ENCODE assay signal across 10 cellular contexts in the genomic region with DNA sequence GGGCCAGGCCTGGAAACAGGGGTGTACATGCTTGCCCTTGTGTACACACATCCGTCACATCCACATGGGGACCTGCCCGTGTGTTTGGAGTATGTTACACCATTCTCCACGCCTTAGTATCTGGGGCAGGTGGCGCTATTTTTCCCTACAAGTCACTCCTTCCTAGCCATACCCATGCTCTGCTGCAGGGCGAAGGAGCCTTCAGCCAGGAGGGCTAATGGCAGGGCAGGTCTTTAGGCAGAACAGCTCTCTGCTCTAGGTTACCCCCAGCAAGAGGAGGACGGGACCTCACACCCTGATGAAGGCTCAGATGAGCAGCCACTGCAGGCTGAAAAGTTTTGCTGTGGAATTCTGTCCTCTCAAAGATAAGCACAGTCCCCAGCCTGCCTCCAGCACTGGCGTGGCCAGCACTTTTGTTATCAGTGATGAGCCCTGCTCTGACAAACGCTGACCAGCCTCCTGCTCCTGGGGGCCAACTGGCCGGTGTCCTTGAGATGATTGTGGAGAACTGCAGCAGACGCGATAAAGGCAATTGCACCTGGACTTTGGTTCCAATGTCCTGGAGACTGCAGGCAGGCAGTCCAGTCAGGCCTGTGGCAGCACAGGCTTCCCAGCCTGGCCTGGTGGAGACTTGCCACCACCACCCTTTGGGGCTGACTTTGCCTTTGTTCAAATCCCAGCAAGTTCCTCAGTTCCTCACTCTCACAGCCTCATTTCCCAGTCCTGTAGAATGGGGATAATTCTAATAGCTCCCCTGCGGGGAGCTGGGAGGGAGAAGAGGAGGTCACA. TPM values are rescaled to one million over a fixed set of nuclear protein-coding genes. Genes with fewer than 3 reads are reported as not detected.
DNase-seq lines count a peak whose midpoint lies in the region; ATAC-seq and TF ChIP-seq lines count a peak whose summit lies in the region.
"Had no signal": no experiment of that assay in that cellular context is flagged by ENCODE, and none has a peak within 500 bp of the region (broad histone marks: within the 10 kb centered on the region; RNA-seq: fewer than 3 reads in every experiment).

No MANE protein-coding gene starts in this region.

- intact Hi-C loops in Caco-2 (cut with micrococcal nuclease; ENCODE audit: unreplicated experiment), result loop anchor here (1.0 kb wide), 1 partner anchor 13 kb away; no protein-coding TSS in a partner anchor
- intact Hi-C loops in left colon (cut with DNase I, micrococcal nuclease), result no loop called here
- intact Hi-C loops in naive thymus-derived CD4-positive, alpha-beta T cell (cut with micrococcal nuclease), result no loop called here

- H3K9me3 ChIP-seq in Caco-2, result 0 out of 2 replicates have a peak, but pooled peaks cover under 1% of the 10 kb centered on the region
- no peaks in the 10 kb centered on the region for H3K9me3 ChIP-seq in WERI-Rb-1 (ENCODE audit: severe bottlenecking)
- peaks cover 0 to 1% (median 0%) of the 10 kb centered on the region in 3 experiments for H3K9me3 ChIP-seq in naive thymus-derived CD4-positive, alpha-beta T cell (ENCODE audit: control insufficient read depth in 2 of 3, low read length in 3 of 3)
- H3K9me3 ChIP-seq: prostate gland had no signal

- no peak overlapping the region for H3K4me3 ChIP-seq in Caco-2 (ENCODE audit: low read depth, low read length)
- no peak overlapping the region for H3K4me3 ChIP-seq in WERI-Rb-1 (ENCODE audit: low read depth, low read length)
- no peak overlapping the region for H3K4me3 ChIP-seq in naive thymus-derived CD4-positive, alpha-beta T cell (ENCODE audit: low read length)
- H3K4me3 ChIP-seq: prostate gland had no signal

- peaks cover 38% of the 10 kb centered on the region for H3K4me1 ChIP-seq in Caco-2
- no peaks in the 10 kb centered on the region for H3K4me1 ChIP-seq in naive thymus-derived CD4-positive, alpha-beta T cell (ENCODE audit: control insufficient read depth in 2 of 2, insufficient read depth in 2 of 2, low read length in 2 of 2)
- H3K4me1 ChIP-seq: prostate gland had no signal

- no peak overlapping the region for H3K27ac ChIP-seq in WERI-Rb-1
- no peak overlapping the region for H3K27ac ChIP-seq in naive thymus-derived CD4-positive, alpha-beta T cell (ENCODE audit: low read depth, low read length)
- H3K27ac ChIP-seq: prostate gland had no signal

- DNase-seq in Caco-2 (peak; percentile 69 to 87), HUDEP-2 (lab: John Stamatoyannopoulos, UW; ENCODE audit: unreplicated experiment in 76 of 76) (peak in 47 of 76 experiments; percentile 9 to 80 (median 39)), WERI-Rb-1 (peak; percentile 32), left colon (peak; percentile 54 to 55), AG20443 (ENCODE audit: low spot score) (no peak)
- no peak for DNase-seq in naive thymus-derived CD4-positive, alpha-beta T cell
- DNase-seq: NCI-H446 had no signal

- H3K4me1 Mint-ChIP-seq in Caco-2 (ENCODE audit: low read depth, unreplicated experiment), result peaks cover 15% of the 10 kb centered on the region
- H3K4me1 Mint-ChIP-seq in naive thymus-derived CD4-positive, alpha-beta T cell, result no peaks in the 10 kb centered on the region

- no peaks in the 10 kb centered on the region for H3K36me3 Mint-ChIP-seq in Caco-2 (ENCODE audit: insufficient read depth, unreplicated experiment)
- H3K36me3 Mint-ChIP-seq in naive thymus-derived CD4-positive, alpha-beta T cell, result peaks cover 0 to 6% (median 3%) of the 10 kb centered on the region in 5 donors

- H3K9me3 Mint-ChIP-seq in Caco-2 (ENCODE audit: unreplicated experiment), result peaks cover 13% of the 10 kb centered on the region
- peaks cover 0 to 10% (median 4%) of the 10 kb centered on the region in 11 donors for H3K9me3 Mint-ChIP-seq in naive thymus-derived CD4-positive, alpha-beta T cell

- CTCF ChIA-PET in Caco-2 (lab: Charles Lee), result interaction anchor here (0.6 to 0.8 kb wide), 3 partner anchors 25 to 44 kb away, joined by 3 read pairs; a partner anchor contains a TSS
- CTCF ChIA-PET in naive thymus-derived CD4-positive, alpha-beta T cell (lab: Charles Lee), result no interaction called here

- BruUV-seq in Caco-2 (replicated peaks; lab: Mats Ljungman, UMichigan), result no TSS peak

- H3K36me3 ChIP-seq in Caco-2 (ENCODE audit: control insufficient read depth, insufficient read depth, low read length) (no peaks in the 10 kb centered on the region), WERI-Rb-1 (no peaks in the 10 kb centered on the region)
- H3K36me3 ChIP-seq in naive thymus-derived CD4-positive, alpha-beta T cell (ENCODE audit: control insufficient read depth in 2 of 3, insufficient read depth in 3 of 3, low read length in 3 of 3), result no peaks in the 10 kb centered on the region
- H3K36me3 ChIP-seq: prostate gland had no signal

- peak; percentile 88 for ATAC-seq in left colon
- no peak for ATAC-seq in GM18907 (IDR thresholded peaks at IDR 0.05; ENCODE audit: unreplicated experiment)
- ATAC-seq in GM21447 (IDR thresholded peaks at IDR 0.05; ENCODE audit: unreplicated experiment), result no peak
- ATAC-seq in naive thymus-derived CD4-positive, alpha-beta T cell, result no peak

- H3K27me3 ChIP-seq in Caco-2 (replicated peaks; ENCODE audit: control insufficient read depth, insufficient read depth, low read length) (no peaks in the 10 kb centered on the region), WERI-Rb-1 (ENCODE audit: insufficient read depth, low read depth, severe bottlenecking) (no peaks in the 10 kb centered on the region)
- H3K27me3 ChIP-seq in naive thymus-derived CD4-positive, alpha-beta T cell (ENCODE audit: control insufficient read depth in 2 of 2, insufficient read depth in 2 of 2, low read length in 2 of 2), result no peaks in the 10 kb centered on the region

- peak overlapping the region; percentile 68 for H3K27ac Mint-ChIP-seq in Caco-2 (ENCODE audit: unreplicated experiment)
- H3K27ac Mint-ChIP-seq in naive thymus-derived CD4-positive, alpha-beta T cell, result no peak overlapping the region

- no peaks in the 10 kb centered on the region for H3K27me3 Mint-ChIP-seq in Caco-2 (ENCODE audit: insufficient read depth, unreplicated experiment)
- peaks cover 7 to 20% (median 13%) of the 10 kb centered on the region in 5 donors for H3K27me3 Mint-ChIP-seq in naive thymus-derived CD4-positive, alpha-beta T cell

- H3K4me3 Mint-ChIP-seq in Caco-2 (ENCODE audit: unreplicated experiment), result no peak overlapping the region
- H3K4me3 Mint-ChIP-seq in naive thymus-derived CD4-positive, alpha-beta T cell, result no peak overlapping the region

- peak in 1 of 2 experiments; percentile 48 for TF ChIP-seq CTCF in Caco-2 (IDR thresholded peaks at IDR 0.05; ENCODE audit: insufficient read depth in 1 of 2, low read depth in 1 of 2, low read length in 1 of 2, severe bottlenecking in 1 of 2, unreplicated experiment in 1 of 2)
- peak; percentile 42 for TF ChIP-seq CTCF in WERI-Rb-1 (IDR thresholded peaks at IDR 0.05; ENCODE audit: low read depth, low read length)

- POLR2A ChIA-PET in Caco-2 (lab: Charles Lee), result interaction anchor here (0.5 kb wide), 1 partner anchor 307 kb away, joined by 4 read pairs; no protein-coding TSS in a partner anchor
- POLR2A ChIA-PET in naive thymus-derived CD4-positive, alpha-beta T cell (lab: Charles Lee), result no interaction called here

RNA-seq across cellular contexts. Expression of a gene that starts 19.8 kb away (rescaled TPM):
- total RNA-seq in Caco-2 (2022), result 4.9 and 5.1 TPM in 2 replicates
- total RNA-seq in left colon, result 100 to 1,000 TPM in 1 of 2 donors, 10 to 100 TPM in 1; 92.6 to 129 TPM
- total RNA-seq in naive thymus-derived CD4-positive, alpha-beta T cell, result 1 to 10 TPM in 2 of 5 experiments, under 1 TPM in 2, not detected in 1; 0.22 to 2.7 (median 1.6) TPM
- under 1 TPM; 0.20 to 0.65 TPM for polyA plus RNA-seq in naive thymus-derived CD4-positive, alpha-beta T cell

RNA-seq across cellular contexts. Expression of a gene that starts 41.2 kb away (rescaled TPM):
- total RNA-seq in Caco-2 (2022) (29.3 and 30.6 TPM in 2 replicates), left colon (10 to 100 TPM; 14.4 to 32.1 TPM)
- 1 to 10 TPM in 3 of 5 experiments, under 1 TPM in 2; 0.51 to 7.6 (median 2.7) TPM for total RNA-seq in naive thymus-derived CD4-positive, alpha-beta T cell
- under 1 TPM in 1 of 2 donors, not detected in 1; 0.09 TPM for polyA plus RNA-seq in naive thymus-derived CD4-positive, alpha-beta T cell

RNA-seq across cellular contexts. Expression of a gene that starts 46.1 kb away (rescaled TPM):
- 66.8 and 70.7 TPM in 2 replicates for total RNA-seq in Caco-2 (2022)
- 10 to 100 TPM; 54.3 to 55.4 TPM for total RNA-seq in left colon
- total RNA-seq in naive thymus-derived CD4-positive, alpha-beta T cell, result 10 to 100 TPM; 42.9 to 77.3 (median 67.5) TPM
- 10 to 100 TPM; 74.3 to 96.9 TPM for polyA plus RNA-seq in naive thymus-derived CD4-positive, alpha-beta T cell

Comparison
In these comparisons a context has a peak if more than half of its experiments do, and no peak if none do; other contexts are left out.
1. DNase-seq: peak in Caco-2 (2 of 2), HUDEP-2 (47 of 76), WERI-Rb-1 (single experiment) and left colon (2 of 2); none in AG20443 (single experiment) and naive thymus-derived CD4-positive, alpha-beta T cell (0 of 9).
2. RNA of a gene that starts 19.8 kb away (total RNA-seq): 92.6 to 129 TPM in left colon; 4.9 to 5.1 TPM in Caco-2 and 0.22 to 2.7 TPM in naive thymus-derived CD4-positive, alpha-beta T cell; every median in the first group is over 10 times any median in the second.